ENCODE assay signal across 32 cellular contexts in the genomic region with DNA sequence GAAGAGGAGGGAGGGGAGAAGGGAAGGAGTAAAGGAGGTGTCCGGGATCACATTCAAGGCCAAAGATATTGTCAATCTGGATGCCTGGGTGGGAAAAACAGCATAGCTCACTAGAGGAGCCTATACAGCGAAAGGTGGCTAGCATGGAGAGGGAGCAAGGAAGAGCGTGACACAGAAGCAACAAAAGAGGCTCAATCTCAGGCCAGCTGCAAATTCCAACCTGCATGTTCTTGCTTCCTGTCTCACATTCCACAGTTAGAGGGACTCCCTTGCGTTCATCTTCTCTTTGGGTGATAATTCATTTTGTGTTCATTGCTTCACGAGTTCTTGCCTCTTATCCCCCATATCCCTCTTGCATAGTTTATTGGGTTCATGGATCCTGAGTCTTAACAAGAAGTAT. TPM values are rescaled to one million over a fixed set of nuclear protein-coding genes. Genes with fewer than 3 reads are reported as not detected.
"Had no signal": no experiment of that assay in that cellular context is flagged by ENCODE, and none has a peak within 500 bp of the region (broad histone marks: within the 10 kb centered on the region; RNA-seq: fewer than 3 reads in every experiment).

No MANE protein-coding gene starts in this region.

- ATAC-seq: activated CD4-positive, CD25-positive, alpha-beta regulatory T cell treated with anti-CD3 and anti-CD28 coated beads, Interleukin-2, amount 50 U/mL, for 24 hours; gastrocnemius medialis; psoas muscle; stimulated activated effector memory CD8-positive, alpha-beta T cell treated with anti-CD3 and anti-CD28 coated beads, Interleukin-12 subunit alpha, Interleukin-12 subunit beta, amount 100 ng/mL, for 72 hours; upper lobe of right lung had no signal

- H3K27me3 ChIP-seq: esophagus squamous epithelium, gastrocnemius medialis, sigmoid colon, stomach, thyroid gland, upper lobe of right lung had no signal

- H3K4me3 Mint-ChIP-seq: activated naive CD8-positive, alpha-beta T cell; central memory CD8-positive, alpha-beta T cell; immature natural killer cell; stimulated activated effector memory CD8-positive, alpha-beta T cell treated with anti-CD3 and anti-CD28 coated beads, Interleukin-12 subunit alpha, Interleukin-12 subunit beta, amount 100 ng/mL, for 72 hours had no signal

- H3K4me1 Mint-ChIP-seq: central memory CD8-positive, alpha-beta T cell; stimulated activated effector memory CD8-positive, alpha-beta T cell treated with anti-CD3 and anti-CD28 coated beads, Interleukin-12 subunit alpha, Interleukin-12 subunit beta, amount 100 ng/mL, for 72 hours had no signal

- H3K36me3 ChIP-seq: esophagus squamous epithelium, gastrocnemius medialis, left ventricle myocardium inferior, sigmoid colon, stomach, thyroid gland, upper lobe of right lung, WERI-Rb-1 had no signal

- H3K4me3 ChIP-seq: esophagus squamous epithelium, gastrocnemius medialis, left ventricle myocardium inferior, lung, psoas muscle, sigmoid colon, stomach, thyroid gland, upper lobe of right lung had no signal

- H3K27ac ChIP-seq: esophagus squamous epithelium, gastrocnemius medialis, left ventricle myocardium inferior, parathyroid adenoma, psoas muscle, sigmoid colon, stomach, thyroid gland, upper lobe of right lung, WERI-Rb-1 had no signal

- DNase-seq: activated CD4-positive, alpha-beta T cell treated with anti-CD3 and anti-CD28 coated beads for 48 hours; activated CD4-positive, alpha-beta T cell treated with anti-CD3 and anti-CD28 coated beads, Interleukin-2, amount 50 U/mL, for 48 hours; activated CD8-positive, alpha-beta memory T cell treated with anti-CD3 and anti-CD28 coated beads for 24 hours; activated effector memory CD4-positive, alpha-beta T cell treated with Interleukin-2 at 50 U/mL for 16 hours; activated naive CD4-positive, alpha-beta T cell treated with Interleukin-2 at 50 U/mL for 16 hours; anterior cingulate cortex; dermis blood vessel endothelial cell; effector CD4-positive, alpha-beta T cell; esophagus squamous epithelium; gastrocnemius medialis; glutamatergic neuron; immature natural killer cell; left ventricle myocardium inferior; naive B cell; occipital lobe; psoas muscle; sigmoid colon; small intestine; stimulated activated CD4-positive, alpha-beta T cell treated with anti-CD3 and anti-CD28 coated beads, Interleukin-4, amount 100 ng/mL, for 24 hours; stomach; thyroid gland; upper lobe of right lung; WERI-Rb-1 had no signal

- H3K27me3 Mint-ChIP-seq: activated naive CD8-positive, alpha-beta T cell; central memory CD8-positive, alpha-beta T cell; naive B cell had no signal

- H3K36me3 Mint-ChIP-seq: activated naive CD8-positive, alpha-beta T cell; immature natural killer cell; stimulated activated effector memory CD8-positive, alpha-beta T cell treated with anti-CD3 and anti-CD28 coated beads, Interleukin-12 subunit alpha, Interleukin-12 subunit beta, amount 100 ng/mL, for 72 hours had no signal

- H3K9me3 ChIP-seq: esophagus squamous epithelium, gastrocnemius medialis, left ventricle myocardium inferior, psoas muscle, sigmoid colon, stomach, thyroid gland, upper lobe of right lung had no signal

- H3K27ac Mint-ChIP-seq: activated naive CD8-positive, alpha-beta T cell; stimulated activated effector memory CD8-positive, alpha-beta T cell treated with anti-CD3 and anti-CD28 coated beads, Interleukin-12 subunit alpha, Interleukin-12 subunit beta, amount 100 ng/mL, for 72 hours had no signal

- H2AFZ ChIP-seq: parathyroid adenoma had no signal

- H3K9me3 Mint-ChIP-seq: central memory CD8-positive, alpha-beta T cell; immature natural killer cell; naive B cell; stimulated activated effector memory CD8-positive, alpha-beta T cell treated with anti-CD3 and anti-CD28 coated beads, Interleukin-12 subunit alpha, Interleukin-12 subunit beta, amount 100 ng/mL, for 72 hours had no signal

- H3K4me1 ChIP-seq: esophagus squamous epithelium, gastrocnemius medialis, left ventricle myocardium inferior, parathyroid adenoma, psoas muscle, stomach, thyroid gland, upper lobe of right lung had no signal

- H3K79me2 ChIP-seq: parathyroid adenoma had no signal

RNA-seq across cellular contexts. Expression of a gene that starts 3.0 kb away (rescaled TPM):
- total RNA-seq: bronchial epithelial cell; dermis blood vessel endothelial cell; gastrocnemius medialis; left ventricle myocardium inferior; occipital lobe; sigmoid colon; T-helper 1 cell treated with Interleukin-12 subunit alpha and Interleukin-12 subunit beta and Interleukin-4 antibody, amounts not matched to agents 30 ng/mL and 1 ng/mL, for 36 hours; thyroid gland had no signal
- polyA plus RNA-seq: neural cell had no signal
